ENCODE assay signal across 8 cellular contexts in genomic region chr1:202998836-202999750, GRCh38. TPM values are rescaled to one million over a fixed set of nuclear protein-coding genes. Genes with fewer than 3 reads are reported as not detected.
DNase-seq lines count a peak whose midpoint lies in the region; ATAC-seq, FAIRE-seq and TF ChIP-seq lines count a peak whose summit lies in the region.

No MANE protein-coding gene starts in this region.

- no peak overlapping the region for H3K27ac Mint-ChIP-seq in astrocyte (ENCODE audit: unreplicated experiment)

- no peaks in the 10 kb centered on the region for H3K79me2 ChIP-seq in astrocyte (ENCODE audit: insufficient read depth, low read length)
- no peaks in the 10 kb centered on the region for H3K79me2 ChIP-seq in keratinocyte (ENCODE audit: control insufficient read depth, insufficient read depth, low read length)

- H3K27ac ChIP-seq in astrocyte (ENCODE audit: low read depth, low read length) = no peak overlapping the region
- H3K27ac ChIP-seq in keratinocyte (ENCODE audit: control insufficient read depth, insufficient read depth, low read length) = no peak overlapping the region

- peak; percentile 76 for TF ChIP-seq CTCF in GM10248 (IDR thresholded peaks at IDR 0.05; ENCODE audit: control extremely low read depth, extremely low read depth, low read depth, missing control alignments)
- TF ChIP-seq CTCF in astrocyte (IDR thresholded peaks at IDR 0.05; ENCODE audit: insufficient read depth, low read depth, low read length) = peak; percentile 85
- peak in 2 of 3 experiments; percentile 58 to 76 for TF ChIP-seq CTCF in keratinocyte (optimal IDR thresholded peaks at IDR 0.05 in 1 of 3, IDR thresholded peaks at IDR 0.05 in 1 of 3, conservative IDR thresholded peaks at IDR 0.05 in 1 of 3; ENCODE audit: extremely low read depth in 1 of 3, insufficient read depth in 2 of 3, low read length in 3 of 3)

- H3K4me2 ChIP-seq in astrocyte (ENCODE audit: low read length) = peak overlapping the region; percentile 67
- peak overlapping the region; percentile 29 for H3K4me2 ChIP-seq in keratinocyte (ENCODE audit: control insufficient read depth, extremely low read depth, insufficient read depth, low read depth, low read length)

- H3K9ac ChIP-seq in astrocyte (ENCODE audit: low read length) (peak overlapping the region; percentile 5), keratinocyte (ENCODE audit: control insufficient read depth, extremely low read depth, insufficient read depth, low read length) (no peak overlapping the region)

- no peaks in the 10 kb centered on the region for H3K9me1 ChIP-seq in keratinocyte (ENCODE audit: control insufficient read depth, extremely low read depth, insufficient read depth, low read length)

- H3K36me3 ChIP-seq in astrocyte (ENCODE audit: insufficient read depth, low read length) = no peaks in the 10 kb centered on the region
- no peaks in the 10 kb centered on the region for H3K36me3 ChIP-seq in keratinocyte (ENCODE audit: control insufficient read depth in 2 of 2, extremely low read depth in 1 of 2, insufficient read depth in 2 of 2, low read length in 2 of 2)

- no peaks in the 10 kb centered on the region for H4K20me1 ChIP-seq in astrocyte (ENCODE audit: insufficient read depth, low read length)
- no peaks in the 10 kb centered on the region for H4K20me1 ChIP-seq in keratinocyte (ENCODE audit: control insufficient read depth, extremely low read depth, insufficient read depth, low read length)

- H3K4me3 ChIP-seq in astrocyte (ENCODE audit: insufficient read depth, low read depth, low read length) (no peak overlapping the region), keratinocyte (ENCODE audit: control insufficient read depth in 2 of 3, extremely low read depth in 1 of 3, insufficient read depth in 2 of 3, low read depth in 1 of 3, low read length in 3 of 3) (no peak overlapping the region)

- H3K4me1 ChIP-seq in astrocyte (ENCODE audit: insufficient read depth, low read length) = no peaks in the 10 kb centered on the region
- no peaks in the 10 kb centered on the region for H3K4me1 ChIP-seq in keratinocyte (ENCODE audit: control insufficient read depth, extremely low read depth, insufficient read depth, low read length)

- DNase-seq in GM10248 (ENCODE audit: extremely low spot score) = peak; percentile 49
- DNase-seq in NCI-H1092 (lab: John Stamatoyannopoulos, UW) = peak; percentile 63
- DNase-seq in T-helper 9 cell = peak; percentile 58
- peak; percentile 12 for DNase-seq in astrocyte (ENCODE audit: low read depth)
- DNase-seq in keratinocyte (ENCODE audit: low read depth, low spot score) = no peak
- peak; percentile 46 for DNase-seq in stimulated activated CD4-positive, alpha-beta T cell treated with anti-CD3 and anti-CD28 coated beads, Interleukin-2, amount 100 ng/mL, for 4 hours (ENCODE audit: low read depth)

- dilution Hi-C loops in keratinocyte (cut with MboI; ENCODE audit: extremely low pct_ligation_motif_present, low sequenced_read_pairs) = no loop called here

- H3K27me3 ChIP-seq in astrocyte (ENCODE audit: insufficient read depth, low read length) = peaks cover 28% of the 10 kb centered on the region
- H3K27me3 ChIP-seq in keratinocyte (ENCODE audit: control insufficient read depth, extremely low read depth, insufficient read depth, low read length) = no peaks in the 10 kb centered on the region

- peaks cover 17% of the 10 kb centered on the region for H3K27me3 Mint-ChIP-seq in astrocyte (ENCODE audit: low read depth, unreplicated experiment)

- no peaks in the 10 kb centered on the region for H3K36me3 Mint-ChIP-seq in astrocyte (ENCODE audit: low read depth, unreplicated experiment)

- no peak overlapping the region for H3K4me3 Mint-ChIP-seq in astrocyte (ENCODE audit: unreplicated experiment)

- FAIRE-seq in astrocyte (lab: Jason Lieb, UNC) (no peak), keratinocyte (lab: Jason Lieb, UNC) (no peak)

- H2AFZ ChIP-seq in astrocyte (ENCODE audit: low read depth, low read length) (peak overlapping the region; percentile 67), keratinocyte (ENCODE audit: control insufficient read depth, low read length) (peak overlapping the region; percentile 3)

- H3K4me1 Mint-ChIP-seq in astrocyte (ENCODE audit: low read depth, unreplicated experiment) = peaks cover 6% of the 10 kb centered on the region

- no peak for ATAC-seq in GM21737 (IDR thresholded peaks at IDR 0.05; ENCODE audit: unreplicated experiment)
- no peak for ATAC-seq in HG02970 (IDR thresholded peaks at IDR 0.05; ENCODE audit: low FRiP score, unreplicated experiment)

- POLR2A ChIA-PET in GM10248 (lab: Yijun Ruan, JAX) = interaction anchor here (0.6 kb wide), 1 partner anchor 98 kb away, joined by 6 read pairs; no protein-coding TSS in a partner anchor

- CTCF ChIA-PET in GM10248 (lab: Yijun Ruan, JAX) = interaction anchor here (0.7 to 3.8 kb wide), 39 partner anchors 9 to 435 kb away, joined by 3 to 55 read pairs (median 4); partner anchors contain the start of genes CYB5R1, PPFIA4, RABIF and TMEM183A

- H3K9me3 Mint-ChIP-seq in astrocyte (ENCODE audit: unreplicated experiment) = no peaks in the 10 kb centered on the region

- no peaks in the 10 kb centered on the region for H3K9me3 ChIP-seq in astrocyte (ENCODE audit: insufficient read depth, low read depth, low read length)
- no peaks in the 10 kb centered on the region for H3K9me3 ChIP-seq in keratinocyte (ENCODE audit: control insufficient read depth, low read depth, low read length)

RNA-seq across cellular contexts. Expression of gene TMEM183A, which starts 8.1 kb away (rescaled TPM):
- 66.1 and 68.6 TPM in 2 replicates for total RNA-seq in astrocyte
- 87.4 to 91.8 TPM (median 88.2 TPM) in 3 replicates for polyA plus RNA-seq in keratinocyte
- polyA plus RNA-seq in keratinocyte (2011; ENCODE audit: low read depth) = 34.0 TPM
- polyA plus RNA-seq in keratinocyte (2011; cell fraction: cytosol; rRNA removed) = 88.9 and 91.5 TPM in 2 replicates
- polyA plus RNA-seq in keratinocyte (2011; cell fraction: nucleus; rRNA removed) = 62.8 and 67.7 TPM in 2 replicates
- polyA plus RNA-seq in keratinocyte (2012; ENCODE audit: low replicate concordance) = 48.0 and 50.4 TPM in 2 replicates
- 96.0 to 123 TPM (median 119 TPM) in 3 replicates for polyA minus RNA-seq in keratinocyte
- polyA minus RNA-seq in keratinocyte (2011; cell fraction: cytosol; rRNA and poly(A)+ RNA removed) = 58.3 TPM
- 16.4 and 30.5 TPM in 2 replicates for polyA minus RNA-seq in keratinocyte (2011; cell fraction: nucleus; rRNA and poly(A)+ RNA removed)

RNA-seq across cellular contexts. Expression of gene PPFIA4, which starts 27.2 kb away (rescaled TPM):
- 9.1 and 11.0 TPM in 2 replicates for total RNA-seq in astrocyte
- 0.63 to 4.2 TPM (median 2.3 TPM) in 3 replicates for polyA plus RNA-seq in keratinocyte
- 1.1 TPM for polyA plus RNA-seq in keratinocyte (2011; ENCODE audit: low read depth)
- 0.64 and 0.72 TPM in 2 replicates for polyA plus RNA-seq in keratinocyte (2011; cell fraction: cytosol; rRNA removed)
- 12.0 and 14.7 TPM in 2 replicates for polyA plus RNA-seq in keratinocyte (2011; cell fraction: nucleus; rRNA removed)
- polyA plus RNA-seq in keratinocyte (2012; ENCODE audit: low replicate concordance) = 0.87 and 1.6 TPM in 2 replicates
- polyA minus RNA-seq in keratinocyte = 5.5 to 7.4 TPM (median 6.7 TPM) in 3 replicates
- polyA minus RNA-seq in keratinocyte (2011; cell fraction: cytosol; rRNA and poly(A)+ RNA removed) = not detected
- polyA minus RNA-seq in keratinocyte (2011; cell fraction: nucleus; rRNA and poly(A)+ RNA removed) = 4.6 and 5.4 TPM in 2 replicates

RNA-seq across cellular contexts. Expression of gene CYB5R1, which starts 32.0 kb away (rescaled TPM):
- total RNA-seq in astrocyte = 39.1 and 41.9 TPM in 2 replicates
- polyA plus RNA-seq in keratinocyte = 199 to 336 TPM (median 232 TPM) in 3 replicates
- polyA plus RNA-seq in keratinocyte (2011; ENCODE audit: low read depth) = 186 TPM
- 251 and 266 TPM in 2 replicates for polyA plus RNA-seq in keratinocyte (2011; cell fraction: cytosol; rRNA removed)
- 527 and 532 TPM in 2 replicates for polyA plus RNA-seq in keratinocyte (2011; cell fraction: nucleus; rRNA removed)
- 177 and 371 TPM in 2 replicates for polyA plus RNA-seq in keratinocyte (2012; ENCODE audit: low replicate concordance)
- 97.4 to 240 TPM (median 168 TPM) in 3 replicates for polyA minus RNA-seq in keratinocyte
- polyA minus RNA-seq in keratinocyte (2011; cell fraction: cytosol; rRNA and poly(A)+ RNA removed) = 159 TPM
- 206 and 253 TPM in 2 replicates for polyA minus RNA-seq in keratinocyte (2011; cell fraction: nucleus; rRNA and poly(A)+ RNA removed)

RNA-seq across cellular contexts. Expression of gene ADIPOR1, which starts 41.0 kb away (rescaled TPM):
- 72.8 and 73.0 TPM in 2 replicates for total RNA-seq in astrocyte
- polyA plus RNA-seq in keratinocyte = 223 to 336 TPM (median 260 TPM) in 3 replicates
- 70.4 TPM for polyA plus RNA-seq in keratinocyte (2011; ENCODE audit: low read depth)
- 311 and 372 TPM in 2 replicates for polyA plus RNA-seq in keratinocyte (2011; cell fraction: cytosol; rRNA removed)
- polyA plus RNA-seq in keratinocyte (2011; cell fraction: nucleus; rRNA removed) = 146 and 152 TPM in 2 replicates
- polyA plus RNA-seq in keratinocyte (2012; ENCODE audit: low replicate concordance) = 121 and 228 TPM in 2 replicates
- 244 to 467 TPM (median 333 TPM) in 3 replicates for polyA minus RNA-seq in keratinocyte
- 320 TPM for polyA minus RNA-seq in keratinocyte (2011; cell fraction: cytosol; rRNA and poly(A)+ RNA removed)
- polyA minus RNA-seq in keratinocyte (2011; cell fraction: nucleus; rRNA and poly(A)+ RNA removed) = 60.1 and 94.5 TPM in 2 replicates
